Comparison of ENCODE assay signal across 1 cellular context in the genomic region with DNA sequence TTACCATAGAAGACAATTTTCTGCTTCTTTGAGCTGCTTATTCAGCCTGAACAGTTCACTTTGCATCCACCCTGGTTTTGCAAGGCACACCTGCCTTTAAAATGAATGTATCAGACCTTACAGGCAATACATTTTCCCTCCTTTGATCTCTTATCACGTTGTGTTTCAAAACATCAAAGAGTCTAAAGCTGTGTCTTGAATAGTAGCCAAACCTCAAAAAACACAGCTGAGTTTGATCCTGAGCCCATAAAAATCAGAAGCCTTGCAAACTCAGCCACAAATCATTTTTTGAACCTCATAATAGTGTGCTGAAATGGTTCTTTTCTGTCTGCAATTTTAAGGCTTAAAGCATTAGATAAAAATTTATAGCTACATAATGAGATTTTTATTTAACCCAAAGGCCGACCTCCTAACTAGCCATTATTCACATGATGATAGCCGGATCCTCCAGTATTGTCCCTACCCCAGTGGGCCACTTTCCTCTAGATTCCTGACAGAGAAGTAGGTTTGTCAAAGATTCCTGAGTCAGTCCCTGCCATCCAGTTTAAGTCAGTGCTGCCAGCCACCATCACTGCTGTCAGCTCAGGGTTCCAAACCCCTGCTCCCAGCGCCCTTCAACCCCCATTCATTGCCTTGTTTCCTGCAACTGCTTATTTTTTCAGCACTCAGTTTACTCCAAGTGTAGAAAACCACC.
TF ChIP-seq lines count a peak whose summit lies in the region.

No MANE protein-coding gene starts in this region.

TF ChIP-seq in HepG2, 621 proteins besides CTCF, POLR2A, EP300 and RAD21 (continued from another document):
- TF ChIP-seq, protein P1, sequence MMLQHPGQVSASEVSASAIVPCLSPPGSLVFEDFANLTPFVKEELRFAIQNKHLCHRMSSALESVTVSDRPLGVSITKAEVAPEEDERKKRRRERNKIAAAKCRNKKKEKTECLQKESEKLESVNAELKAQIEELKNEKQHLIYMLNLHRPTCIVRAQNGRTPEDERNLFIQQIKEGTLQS (CRISPR knock-in tag; IDR thresholded peaks at IDR 0.05) = 0 out of 2 replicates have a peak, but pooled peaks have one; percentile 17
- TF ChIP-seq ZNF629 (CRISPR knock-in tag; conservative IDR thresholded peaks at IDR 0.05) (0 out of 2 replicates have a peak, but pooled peaks have one; percentile 23), FOXP1 (IDR thresholded peaks at IDR 0.05) (no peak), FOXP1 (CRISPR knock-in tag; IDR thresholded peaks at IDR 0.05) (peak; percentile 24; the same call in 1 of the 2 replicates), RARA (CRISPR knock-in tag; IDR thresholded peaks at IDR 0.05) (0 out of 2 replicates have a peak, but pooled peaks have one; percentile 30), ZNF180 (CRISPR knock-in tag; IDR thresholded peaks at IDR 0.05; ENCODE audit: borderline replicate concordance, low read depth) (no peak), HMG20B (CRISPR knock-in tag; conservative IDR thresholded peaks at IDR 0.05) (peak; percentile 69), FOSL2 (CRISPR knock-in tag; IDR thresholded peaks at IDR 0.05) (peak; percentile 55), MED8 (CRISPR knock-in tag; IDR thresholded peaks at IDR 0.05; ENCODE audit: insufficient replicate concordance) (no peak), BCL6 (CRISPR knock-in tag; IDR thresholded peaks at IDR 0.05) (peak; percentile 73), HOXA7 (CRISPR knock-in tag; IDR thresholded peaks at IDR 0.05) (no peak), BHLHE40 (IDR thresholded peaks at IDR 0.05; ENCODE audit: low read length) (peak; percentile 63; the same call in 1 of the 2 replicates), NCOA2 (CRISPR knock-in tag; IDR thresholded peaks at IDR 0.05) (peak; percentile 77), CHD4 (IDR thresholded peaks at IDR 0.05; ENCODE audit: borderline replicate concordance, low read length) (no peak), BRD4 (CRISPR knock-in tag; IDR thresholded peaks at IDR 0.05) (no peak)
- TF ChIP-seq, protein P2, sequence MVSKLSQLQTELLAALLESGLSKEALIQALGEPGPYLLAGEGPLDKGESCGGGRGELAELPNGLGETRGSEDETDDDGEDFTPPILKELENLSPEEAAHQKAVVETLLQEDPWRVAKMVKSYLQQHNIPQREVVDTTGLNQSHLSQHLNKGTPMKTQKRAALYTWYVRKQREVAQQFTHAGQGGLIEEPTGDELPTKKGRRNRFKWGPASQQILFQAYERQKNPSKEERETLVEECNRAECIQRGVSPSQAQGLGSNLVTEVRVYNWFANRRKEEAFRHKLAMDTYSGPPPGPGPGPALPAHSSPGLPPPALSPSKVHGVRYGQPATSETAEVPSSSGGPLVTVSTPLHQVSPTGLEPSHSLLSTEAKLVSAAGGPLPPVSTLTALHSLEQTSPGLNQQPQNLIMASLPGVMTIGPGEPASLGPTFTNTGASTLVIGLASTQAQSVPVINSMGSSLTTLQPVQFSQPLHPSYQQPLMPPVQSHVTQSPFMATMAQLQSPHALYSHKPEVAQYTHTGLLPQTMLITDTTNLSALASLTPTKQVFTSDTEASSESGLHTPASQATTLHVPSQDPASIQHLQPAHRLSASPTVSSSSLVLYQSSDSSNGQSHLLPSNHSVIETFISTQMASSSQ (IDR thresholded peaks at IDR 0.05; ENCODE audit: low read depth) = no peak
- TF ChIP-seq, protein P2 (CRISPR knock-in tag; IDR thresholded peaks at IDR 0.05; ENCODE audit: borderline replicate concordance) = peak; percentile 33; the same call in 1 of the 2 replicates
- TF ChIP-seq, protein P3, sequence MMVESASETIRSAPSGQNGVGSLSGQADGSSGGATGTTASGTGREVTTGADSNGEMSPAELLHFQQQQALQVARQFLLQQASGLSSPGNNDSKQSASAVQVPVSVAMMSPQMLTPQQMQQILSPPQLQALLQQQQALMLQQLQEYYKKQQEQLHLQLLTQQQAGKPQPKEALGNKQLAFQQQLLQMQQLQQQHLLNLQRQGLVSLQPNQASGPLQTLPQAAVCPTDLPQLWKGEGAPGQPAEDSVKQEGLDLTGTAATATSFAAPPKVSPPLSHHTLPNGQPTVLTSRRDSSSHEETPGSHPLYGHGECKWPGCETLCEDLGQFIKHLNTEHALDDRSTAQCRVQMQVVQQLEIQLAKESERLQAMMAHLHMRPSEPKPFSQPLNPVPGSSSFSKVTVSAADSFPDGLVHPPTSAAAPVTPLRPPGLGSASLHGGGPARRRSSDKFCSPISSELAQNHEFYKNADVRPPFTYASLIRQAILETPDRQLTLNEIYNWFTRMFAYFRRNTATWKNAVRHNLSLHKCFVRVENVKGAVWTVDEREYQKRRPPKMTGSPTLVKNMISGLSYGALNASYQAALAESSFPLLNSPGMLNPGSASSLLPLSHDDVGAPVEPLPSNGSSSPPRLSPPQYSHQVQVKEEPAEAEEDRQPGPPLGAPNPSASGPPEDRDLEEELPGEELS (CRISPR knock-in tag; IDR thresholded peaks at IDR 0.05) = peak; percentile 51; the same call in 1 of the 2 replicates
